ENCODE assay signal across 8 cellular contexts in genomic region chr11:110093407-110094297, GRCh38. TPM values are rescaled to one million over a fixed set of nuclear protein-coding genes. Genes with fewer than 3 reads are reported as not detected.
DNase-seq lines count a peak whose midpoint lies in the region; ATAC-seq and TF ChIP-seq lines count a peak whose summit lies in the region.

No MANE protein-coding gene starts in this region.

- no peak for TF ChIP-seq RAD21 in neural cell (conservative IDR thresholded peaks at IDR 0.05)

- H3K27me3 ChIP-seq in ACC112 (ENCODE audit: insufficient read depth, low read length) (no peaks in the 10 kb centered on the region), neural cell (ENCODE audit: insufficient read depth, low read depth, low read length) (no peaks in the 10 kb centered on the region)

- H3K4me3 ChIP-seq in ACC112 (ENCODE audit: low read depth, low read length) (peak overlapping the region; percentile 81), GM12865 (ENCODE audit: low read depth, low read length) (peak overlapping the region; percentile 75), neural cell (ENCODE audit: low read length) (peak overlapping the region; percentile 85)

- intact Hi-C loops in activated T-helper 2 cell treated with anti-CD3 and anti-CD28 coated beads, Interferon-gamma antibody, Interleukin-2, Interleukin-4, amounts not matched to agents 10 μg/mL and 5 μg/mL and 100 μg/mL, durations not matched to agents 14 hours and 24 hours and 36 hours (cut with micrococcal nuclease), result loop anchor here (5.0 to 10.0 kb wide), 5 partner anchors 254 to 1469 kb away; no protein-coding TSS in a partner anchor

- peaks cover 41% of the 10 kb centered on the region for H3K4me1 ChIP-seq in ACC112 (ENCODE audit: control insufficient read depth, insufficient read depth, low read length, unreplicated experiment)

- DNase-seq in GM12865 (ENCODE audit: low read depth) (peak; percentile 62), NCI-H2171 (lab: John Stamatoyannopoulos, UW) (peak; percentile 47), globus pallidus (ENCODE audit: low spot score) (peak; percentile 83)
- no peak for DNase-seq in activated T-helper 2 cell treated with anti-CD3 and anti-CD28 coated beads, Interferon-gamma antibody, Interleukin-2, Interleukin-4, amounts not matched to agents 10 μg/mL and 5 μg/mL and 100 μg/mL, durations not matched to agents 14 hours and 24 hours and 36 hours (ENCODE audit: low spot score)

- peaks cover 5% of the 10 kb centered on the region for H3F3A ChIP-seq in neural cell (ENCODE audit: insufficient read depth, low read length, poor library complexity, severe bottlenecking)

- peak overlapping the region; percentile 89 for H3K9ac ChIP-seq in neural cell (ENCODE audit: low read length)

- peak; percentile 18 for ATAC-seq in HG02763 (IDR thresholded peaks at IDR 0.05; ENCODE audit: unreplicated experiment)
- no peak for ATAC-seq in HG03469 (IDR thresholded peaks at IDR 0.05; ENCODE audit: unreplicated experiment)

- H2AFZ ChIP-seq in ACC112 (ENCODE audit: low read length, unreplicated experiment) (no peak overlapping the region), neural cell (ENCODE audit: low read depth, low read length) (peak overlapping the region; percentile 23)

- peak overlapping the region; percentile 92 for H3K27ac ChIP-seq in ACC112 (ENCODE audit: low read depth, low read length)
- H3K27ac ChIP-seq in neural cell (ENCODE audit: low read length), result peak overlapping the region; percentile 86

- peak overlapping the region; percentile 89 for H3K4me3 Mint-ChIP-seq in activated T-helper 2 cell treated with anti-CD3 and anti-CD28 coated beads, Interferon-gamma antibody, Interleukin-2, Interleukin-4, amounts not matched to agents 10 μg/mL and 5 μg/mL and 100 μg/mL, durations not matched to agents 14 hours and 24 hours and 36 hours (ENCODE audit: low read depth)

- H3K27ac Mint-ChIP-seq in activated T-helper 2 cell treated with anti-CD3 and anti-CD28 coated beads, Interferon-gamma antibody, Interleukin-2, Interleukin-4, amounts not matched to agents 10 μg/mL and 5 μg/mL and 100 μg/mL, durations not matched to agents 14 hours and 24 hours and 36 hours, result peak overlapping the region; percentile 72

- H3K9me3 Mint-ChIP-seq in activated T-helper 2 cell treated with anti-CD3 and anti-CD28 coated beads, Interferon-gamma antibody, Interleukin-2, Interleukin-4, amounts not matched to agents 10 μg/mL and 5 μg/mL and 100 μg/mL, durations not matched to agents 14 hours and 24 hours and 36 hours, result no peaks in the 10 kb centered on the region

- peaks cover 32% of the 10 kb centered on the region for H3K27me3 Mint-ChIP-seq in activated T-helper 2 cell treated with anti-CD3 and anti-CD28 coated beads, Interferon-gamma antibody, Interleukin-2, Interleukin-4, amounts not matched to agents 10 μg/mL and 5 μg/mL and 100 μg/mL, durations not matched to agents 14 hours and 24 hours and 36 hours (ENCODE audit: low read depth)

- peaks cover 27% of the 10 kb centered on the region for H3K4me1 Mint-ChIP-seq in activated T-helper 2 cell treated with anti-CD3 and anti-CD28 coated beads, Interferon-gamma antibody, Interleukin-2, Interleukin-4, amounts not matched to agents 10 μg/mL and 5 μg/mL and 100 μg/mL, durations not matched to agents 14 hours and 24 hours and 36 hours (ENCODE audit: low read depth)

- no peaks in the 10 kb centered on the region for H3K9me3 ChIP-seq in neural cell (ENCODE audit: low read length)

- H4K20me1 ChIP-seq in neural cell (ENCODE audit: insufficient read depth), result no peaks in the 10 kb centered on the region

- TF ChIP-seq CTCF in GM12865 (IDR thresholded peaks at IDR 0.05; ENCODE audit: insufficient read depth, low read depth, low read length, missing control alignments), result no peak
- TF ChIP-seq CTCF in neural cell (IDR thresholded peaks at IDR 0.05; ENCODE audit: poor library complexity, severe bottlenecking), result no peak

- H3K36me3 ChIP-seq in ACC112 (ENCODE audit: insufficient read depth, low read length) (peaks cover 11% of the 10 kb centered on the region; the same call in 1 of the 2 replicates), neural cell (ENCODE audit: insufficient read depth, low read length) (no peaks in the 10 kb centered on the region)

- peak overlapping the region; percentile 47 for H3K4me2 ChIP-seq in neural cell (ENCODE audit: low read length)

- H3K9me2 ChIP-seq in neural cell (ENCODE audit: insufficient read depth, low read length), result no peaks in the 10 kb centered on the region

- H3K36me3 Mint-ChIP-seq in activated T-helper 2 cell treated with anti-CD3 and anti-CD28 coated beads, Interferon-gamma antibody, Interleukin-2, Interleukin-4, amounts not matched to agents 10 μg/mL and 5 μg/mL and 100 μg/mL, durations not matched to agents 14 hours and 24 hours and 36 hours (ENCODE audit: low read depth), result peaks cover 34% of the 10 kb centered on the region

- H3K79me2 ChIP-seq in ACC112 (ENCODE audit: control insufficient read depth, insufficient read depth, low read length, unreplicated experiment), result peaks cover 65% of the 10 kb centered on the region
- H3K79me2 ChIP-seq in neural cell (replicated peaks; ENCODE audit: insufficient read depth, low read length), result peaks cover 51% of the 10 kb centered on the region

- no peak for TF ChIP-seq EP300 in neural cell (conservative IDR thresholded peaks at IDR 0.05; ENCODE audit: poor library complexity, severe bottlenecking)

TF ChIP-seq in neural cell, 6 proteins besides CTCF, POLR2A, EP300 and RAD21:
- TF ChIP-seq TAF1 (IDR thresholded peaks at IDR 0.05; ENCODE audit: low read depth) (no peak), SMC3 (conservative IDR thresholded peaks at IDR 0.05; ENCODE audit: poor library complexity) (no peak), POLR2AphosphoS5 (IDR thresholded peaks at IDR 0.05) (peak; percentile 41), MXI1 (conservative IDR thresholded peaks at IDR 0.05; ENCODE audit: poor library complexity, severe bottlenecking) (peak; percentile 22), EZH2 (IDR thresholded peaks at IDR 0.05; ENCODE audit: borderline replicate concordance, insufficient read depth, low read length, poor library complexity, severe bottlenecking) (no peak)
- TF ChIP-seq, protein P1, sequence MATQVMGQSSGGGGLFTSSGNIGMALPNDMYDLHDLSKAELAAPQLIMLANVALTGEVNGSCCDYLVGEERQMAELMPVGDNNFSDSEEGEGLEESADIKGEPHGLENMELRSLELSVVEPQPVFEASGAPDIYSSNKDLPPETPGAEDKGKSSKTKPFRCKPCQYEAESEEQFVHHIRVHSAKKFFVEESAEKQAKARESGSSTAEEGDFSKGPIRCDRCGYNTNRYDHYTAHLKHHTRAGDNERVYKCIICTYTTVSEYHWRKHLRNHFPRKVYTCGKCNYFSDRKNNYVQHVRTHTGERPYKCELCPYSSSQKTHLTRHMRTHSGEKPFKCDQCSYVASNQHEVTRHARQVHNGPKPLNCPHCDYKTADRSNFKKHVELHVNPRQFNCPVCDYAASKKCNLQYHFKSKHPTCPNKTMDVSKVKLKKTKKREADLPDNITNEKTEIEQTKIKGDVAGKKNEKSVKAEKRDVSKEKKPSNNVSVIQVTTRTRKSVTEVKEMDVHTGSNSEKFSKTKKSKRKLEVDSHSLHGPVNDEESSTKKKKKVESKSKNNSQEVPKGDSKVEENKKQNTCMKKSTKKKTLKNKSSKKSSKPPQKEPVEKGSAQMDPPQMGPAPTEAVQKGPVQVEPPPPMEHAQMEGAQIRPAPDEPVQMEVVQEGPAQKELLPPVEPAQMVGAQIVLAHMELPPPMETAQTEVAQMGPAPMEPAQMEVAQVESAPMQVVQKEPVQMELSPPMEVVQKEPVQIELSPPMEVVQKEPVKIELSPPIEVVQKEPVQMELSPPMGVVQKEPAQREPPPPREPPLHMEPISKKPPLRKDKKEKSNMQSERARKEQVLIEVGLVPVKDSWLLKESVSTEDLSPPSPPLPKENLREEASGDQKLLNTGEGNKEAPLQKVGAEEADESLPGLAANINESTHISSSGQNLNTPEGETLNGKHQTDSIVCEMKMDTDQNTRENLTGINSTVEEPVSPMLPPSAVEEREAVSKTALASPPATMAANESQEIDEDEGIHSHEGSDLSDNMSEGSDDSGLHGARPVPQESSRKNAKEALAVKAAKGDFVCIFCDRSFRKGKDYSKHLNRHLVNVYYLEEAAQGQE (IDR thresholded peaks at IDR 0.05; ENCODE audit: borderline replicate concordance), result no peak

RNA-seq across cellular contexts. Expression of gene ZC3H12C, which starts 0.5 kb away (rescaled TPM):
- total RNA-seq in activated T-helper 2 cell treated with anti-CD3 and anti-CD28 coated beads, Interferon-gamma antibody, Interleukin-2, Interleukin-4, amounts not matched to agents 10 μg/mL and 5 μg/mL and 100 μg/mL, durations not matched to agents 14 hours and 24 hours and 36 hours, result 16.7 and 17.5 TPM in 2 replicates
- 15.1 and 16.6 TPM in 2 replicates for polyA plus RNA-seq in neural cell
- 65.5 and 69.8 TPM in 2 replicates for polyA minus RNA-seq in neural cell
